Comparison of ENCODE assay signal across 8 cellular contexts in the genomic region with DNA sequence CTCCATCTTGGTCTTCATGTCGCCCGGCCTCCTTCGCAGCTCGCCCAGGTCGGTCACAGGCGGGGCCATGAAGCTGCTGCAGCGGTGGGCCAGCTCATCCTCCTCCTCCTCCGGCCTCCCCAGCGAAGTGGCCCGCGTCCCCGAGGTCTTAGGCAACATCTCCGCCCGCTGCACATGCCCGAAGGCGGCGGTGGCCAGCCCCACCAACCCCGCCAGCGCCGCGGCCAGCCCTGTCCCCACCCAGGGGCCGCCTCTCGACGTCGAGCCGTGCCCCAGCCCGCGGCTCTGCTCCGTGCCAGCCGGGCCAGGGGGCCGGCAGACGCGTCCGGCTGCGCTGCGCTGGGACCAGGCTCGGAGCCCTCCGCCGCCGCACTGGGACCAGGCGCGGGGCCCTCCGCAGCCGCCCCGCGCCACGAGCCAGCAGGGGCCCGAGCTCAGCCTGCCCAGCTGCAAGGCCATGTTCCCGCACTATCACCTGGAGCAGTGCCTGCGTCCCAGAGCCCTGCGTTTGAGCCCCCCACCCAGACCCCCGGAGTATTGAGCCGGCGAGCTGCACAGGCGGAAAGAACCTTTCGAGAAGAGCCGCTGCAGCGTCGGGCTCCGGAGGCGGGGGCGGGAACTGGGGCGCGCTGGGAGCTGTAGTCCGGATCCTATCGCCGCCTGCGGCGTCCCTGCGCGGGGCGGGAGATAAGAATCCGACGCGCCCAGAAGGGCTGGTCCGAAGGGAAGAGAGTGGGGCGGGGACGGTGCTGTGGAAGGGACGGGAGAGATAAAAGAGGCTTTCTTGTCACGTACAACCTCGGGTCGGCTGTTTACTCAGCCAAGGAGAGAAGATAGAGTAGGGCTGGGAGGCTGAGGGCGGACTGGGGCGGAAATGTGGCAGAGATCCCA. TPM values are rescaled to one million over a fixed set of nuclear protein-coding genes. Genes with fewer than 3 reads are reported as not detected.
DNase-seq lines count a peak whose midpoint lies in the region; ATAC-seq and TF ChIP-seq lines count a peak whose summit lies in the region.

A gene (minus strand): TSS at position 566 of the 891 bp plus-strand sequence. CDS start 107 bp downstream, at position 459.

- peaks cover 34% of the 10 kb centered on the region for H3K4me1 Mint-ChIP-seq in chondrocyte (ENCODE audit: low read depth)

- no peak for TF ChIP-seq CTCF in AG09309 (IDR thresholded peaks at IDR 0.05; ENCODE audit: control insufficient read depth, insufficient read depth, low read depth, low read length, missing control alignments)
- peak; percentile 2 for TF ChIP-seq CTCF in chondrocyte (IDR thresholded peaks at IDR 0.05)
- TF ChIP-seq CTCF in kidney epithelial cell (IDR thresholded peaks at IDR 0.05; ENCODE audit: insufficient read depth, low read length, poor library complexity, severe bottlenecking), result no peak

- H3K4me3 ChIP-seq in AG09309 (ENCODE audit: control insufficient read depth, low read depth, low read length) (peak within 1 kb of the TSS; percentile 73), kidney epithelial cell (ENCODE audit: low read depth, low read length) (peak within 1 kb of the TSS; percentile 66)

- no peaks in the 10 kb centered on the region for H3K36me3 ChIP-seq in kidney epithelial cell (ENCODE audit: control insufficient read depth, insufficient read depth, low read length)

- peaks cover 2% of the 10 kb centered on the region for H3K36me3 Mint-ChIP-seq in chondrocyte (ENCODE audit: low read depth)

- TF ChIP-seq POLR2A in GM18951 (IDR thresholded peaks at IDR 0.05; ENCODE audit: extremely low read depth, insufficient read depth, insufficient read length), result peak; percentile 81

- DNase-seq in AG09309 (ENCODE audit: low read depth) (peak; percentile 33), NCI-H345 (lab: John Stamatoyannopoulos, UW) (peak; percentile 84), chondrocyte (ENCODE audit: low spot score) (peak; percentile 92), kidney epithelial cell (ENCODE audit: low read depth) (peak; percentile 47)
- DNase-seq in activated CD4-positive, CD25-positive, alpha-beta regulatory T cell treated with anti-CD3 and anti-CD28 coated beads, Interleukin-2, amount 50 U/mL, for 72 hours, result peak; percentile 87
- peak; percentile 94 for DNase-seq in stimulated activated CD4-positive, alpha-beta T cell treated with anti-CD3 and anti-CD28 coated beads, Interleukin-15, amount 100 ng/mL, for 24 hours

- H3K27me3 ChIP-seq in kidney epithelial cell (ENCODE audit: control insufficient read depth, insufficient read depth, low read length), result no peaks in the 10 kb centered on the region

- in situ Hi-C loops in GM18951 (cut with MboI; ENCODE audit: low sequenced_read_pairs, unreplicated experiment), result loop anchor here (25.0 kb wide), 1 partner anchor 556 kb away; a partner anchor contains a TSS

- H3K4me3 Mint-ChIP-seq in chondrocyte (ENCODE audit: unreplicated experiment), result peak within 1 kb of the TSS; percentile 93

- H3K27ac Mint-ChIP-seq in chondrocyte (ENCODE audit: unreplicated experiment), result peak within 1 kb of the TSS; percentile 92

- H3K27me3 Mint-ChIP-seq in chondrocyte (ENCODE audit: low read depth), result no peaks in the 10 kb centered on the region

- ATAC-seq in HG03175 (IDR thresholded peaks at IDR 0.05; ENCODE audit: unreplicated experiment), result peak; percentile 92

- H3K9me3 Mint-ChIP-seq in chondrocyte (ENCODE audit: low read depth), result no peaks in the 10 kb centered on the region

RNA-seq across cellular contexts. Expression of the gene that starts here (rescaled TPM):
- total RNA-seq in chondrocyte (11.8 to 19.2 TPM (median 16.2 TPM) in 3 replicates), kidney epithelial cell (26.5 and 28.2 TPM in 2 replicates)

Comparison
In these comparisons a context has a peak if more than half of its experiments do, and no peak if none do; other contexts are left out.
1. Peak in every context shown above with its lines: DNase-seq, ATAC-seq and H3K4me3 ChIP-seq.
2. DNase-seq: peak in every context shown above with its lines; median percentile 94 in stimulated activated CD4-positive, alpha-beta T cell treated with anti-CD3 and anti-CD28 coated beads, Interleukin-15, amount 100 ng/mL, for 24 hours; 92 in chondrocyte; 87 in activated CD4-positive, CD25-positive, alpha-beta regulatory T cell treated with anti-CD3 and anti-CD28 coated beads, Interleukin-2, amount 50 U/mL, for 72 hours; 84 in NCI-H345; 47 in kidney epithelial cell; 33 in AG09309.